In the genomic region with DNA sequence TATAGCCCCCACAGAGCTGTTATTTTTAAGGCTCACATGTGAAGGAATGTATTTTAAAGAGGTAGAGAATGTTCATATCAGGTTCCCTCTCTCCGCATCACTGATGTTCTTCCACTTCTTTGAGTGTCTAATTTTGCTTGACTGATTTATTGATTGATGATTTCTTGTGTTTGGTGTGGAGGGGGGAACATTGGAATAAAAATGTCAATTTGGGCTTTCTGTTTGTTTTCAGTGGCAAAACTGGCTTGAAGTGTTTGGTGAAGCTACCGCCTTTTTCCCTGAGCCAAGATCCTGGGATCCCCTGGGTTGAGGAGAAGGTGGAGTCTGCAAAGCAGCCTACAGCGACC, we compare ENCODE assay signal across 1 cellular context.
TF ChIP-seq lines count a peak whose summit lies in the region.

No MANE protein-coding gene starts in this region.

TF ChIP-seq in HepG2, 621 proteins besides CTCF, POLR2A, EP300 and RAD21 (continued from another document and continues in another):
- TF ChIP-seq, protein P1, sequence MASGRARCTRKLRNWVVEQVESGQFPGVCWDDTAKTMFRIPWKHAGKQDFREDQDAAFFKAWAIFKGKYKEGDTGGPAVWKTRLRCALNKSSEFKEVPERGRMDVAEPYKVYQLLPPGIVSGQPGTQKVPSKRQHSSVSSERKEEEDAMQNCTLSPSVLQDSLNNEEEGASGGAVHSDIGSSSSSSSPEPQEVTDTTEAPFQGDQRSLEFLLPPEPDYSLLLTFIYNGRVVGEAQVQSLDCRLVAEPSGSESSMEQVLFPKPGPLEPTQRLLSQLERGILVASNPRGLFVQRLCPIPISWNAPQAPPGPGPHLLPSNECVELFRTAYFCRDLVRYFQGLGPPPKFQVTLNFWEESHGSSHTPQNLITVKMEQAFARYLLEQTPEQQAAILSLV (CRISPR knock-in tag; IDR thresholded peaks at IDR 0.05; ENCODE audit: borderline replicate concordance): no peak
- no peak for TF ChIP-seq ZNF20 (CRISPR knock-in tag; IDR thresholded peaks at IDR 0.05)
- no peak for TF ChIP-seq ARNT (IDR thresholded peaks at IDR 0.05)
- no peak for TF ChIP-seq ATF3 (CRISPR knock-in tag; IDR thresholded peaks at IDR 0.05)
- TF ChIP-seq SP1 (IDR thresholded peaks at IDR 0.05): no peak
- TF ChIP-seq SP1 (CRISPR knock-in tag; IDR thresholded peaks at IDR 0.05): 0 out of 2 replicates have a peak, but pooled peaks have one; percentile 9
- TF ChIP-seq HNF4A (CRISPR knock-in tag; IDR thresholded peaks at IDR 0.05): no peak
- TF ChIP-seq GMEB1 (CRISPR knock-in tag; IDR thresholded peaks at IDR 0.05; ENCODE audit: borderline replicate concordance): no peak
- TF ChIP-seq, protein P2, sequence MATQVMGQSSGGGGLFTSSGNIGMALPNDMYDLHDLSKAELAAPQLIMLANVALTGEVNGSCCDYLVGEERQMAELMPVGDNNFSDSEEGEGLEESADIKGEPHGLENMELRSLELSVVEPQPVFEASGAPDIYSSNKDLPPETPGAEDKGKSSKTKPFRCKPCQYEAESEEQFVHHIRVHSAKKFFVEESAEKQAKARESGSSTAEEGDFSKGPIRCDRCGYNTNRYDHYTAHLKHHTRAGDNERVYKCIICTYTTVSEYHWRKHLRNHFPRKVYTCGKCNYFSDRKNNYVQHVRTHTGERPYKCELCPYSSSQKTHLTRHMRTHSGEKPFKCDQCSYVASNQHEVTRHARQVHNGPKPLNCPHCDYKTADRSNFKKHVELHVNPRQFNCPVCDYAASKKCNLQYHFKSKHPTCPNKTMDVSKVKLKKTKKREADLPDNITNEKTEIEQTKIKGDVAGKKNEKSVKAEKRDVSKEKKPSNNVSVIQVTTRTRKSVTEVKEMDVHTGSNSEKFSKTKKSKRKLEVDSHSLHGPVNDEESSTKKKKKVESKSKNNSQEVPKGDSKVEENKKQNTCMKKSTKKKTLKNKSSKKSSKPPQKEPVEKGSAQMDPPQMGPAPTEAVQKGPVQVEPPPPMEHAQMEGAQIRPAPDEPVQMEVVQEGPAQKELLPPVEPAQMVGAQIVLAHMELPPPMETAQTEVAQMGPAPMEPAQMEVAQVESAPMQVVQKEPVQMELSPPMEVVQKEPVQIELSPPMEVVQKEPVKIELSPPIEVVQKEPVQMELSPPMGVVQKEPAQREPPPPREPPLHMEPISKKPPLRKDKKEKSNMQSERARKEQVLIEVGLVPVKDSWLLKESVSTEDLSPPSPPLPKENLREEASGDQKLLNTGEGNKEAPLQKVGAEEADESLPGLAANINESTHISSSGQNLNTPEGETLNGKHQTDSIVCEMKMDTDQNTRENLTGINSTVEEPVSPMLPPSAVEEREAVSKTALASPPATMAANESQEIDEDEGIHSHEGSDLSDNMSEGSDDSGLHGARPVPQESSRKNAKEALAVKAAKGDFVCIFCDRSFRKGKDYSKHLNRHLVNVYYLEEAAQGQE (IDR thresholded peaks at IDR 0.05; ENCODE audit: borderline replicate concordance in 1 of 2, low read depth in 1 of 2, low read length in 2 of 2): no peak
- TF ChIP-seq ZNF790 (CRISPR knock-in tag; IDR thresholded peaks at IDR 0.05; ENCODE audit: borderline replicate concordance): no peak
- no peak for TF ChIP-seq ZNF136 (CRISPR knock-in tag; IDR thresholded peaks at IDR 0.05; ENCODE audit: low read depth)
- 0 out of 2 replicates have a peak, but pooled peaks have one; percentile 37 for TF ChIP-seq RNF219 (CRISPR knock-in tag; IDR thresholded peaks at IDR 0.05)
- TF ChIP-seq FOXO1 (CRISPR knock-in tag; IDR thresholded peaks at IDR 0.05): no peak
- TF ChIP-seq ZNF577 (CRISPR knock-in tag; IDR thresholded peaks at IDR 0.05; ENCODE audit: borderline replicate concordance, low read depth): no peak
- TF ChIP-seq, protein P3, sequence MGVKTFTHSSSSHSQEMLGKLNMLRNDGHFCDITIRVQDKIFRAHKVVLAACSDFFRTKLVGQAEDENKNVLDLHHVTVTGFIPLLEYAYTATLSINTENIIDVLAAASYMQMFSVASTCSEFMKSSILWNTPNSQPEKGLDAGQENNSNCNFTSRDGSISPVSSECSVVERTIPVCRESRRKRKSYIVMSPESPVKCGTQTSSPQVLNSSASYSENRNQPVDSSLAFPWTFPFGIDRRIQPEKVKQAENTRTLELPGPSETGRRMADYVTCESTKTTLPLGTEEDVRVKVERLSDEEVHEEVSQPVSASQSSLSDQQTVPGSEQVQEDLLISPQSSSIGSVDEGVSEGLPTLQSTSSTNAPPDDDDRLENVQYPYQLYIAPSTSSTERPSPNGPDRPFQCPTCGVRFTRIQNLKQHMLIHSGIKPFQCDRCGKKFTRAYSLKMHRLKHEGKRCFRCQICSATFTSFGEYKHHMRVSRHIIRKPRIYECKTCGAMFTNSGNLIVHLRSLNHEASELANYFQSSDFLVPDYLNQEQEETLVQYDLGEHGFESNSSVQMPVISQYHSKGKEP (CRISPR knock-in tag; IDR thresholded peaks at IDR 0.05): no peak
- TF ChIP-seq IKZF5 (CRISPR knock-in tag; IDR thresholded peaks at IDR 0.05): no peak
- TF ChIP-seq ZFP36L1 (CRISPR knock-in tag; IDR thresholded peaks at IDR 0.05): no peak
- no peak for TF ChIP-seq SRF (IDR thresholded peaks at IDR 0.05; ENCODE audit: low read depth, low read length)
- TF ChIP-seq ZNF143 (CRISPR knock-in tag; IDR thresholded peaks at IDR 0.05): no peak
- TF ChIP-seq BCL3 (CRISPR knock-in tag; IDR thresholded peaks at IDR 0.05): no peak
- TF ChIP-seq ZNF703 (CRISPR knock-in tag; IDR thresholded peaks at IDR 0.05; ENCODE audit: borderline replicate concordance): no peak
- TF ChIP-seq, protein P4, sequence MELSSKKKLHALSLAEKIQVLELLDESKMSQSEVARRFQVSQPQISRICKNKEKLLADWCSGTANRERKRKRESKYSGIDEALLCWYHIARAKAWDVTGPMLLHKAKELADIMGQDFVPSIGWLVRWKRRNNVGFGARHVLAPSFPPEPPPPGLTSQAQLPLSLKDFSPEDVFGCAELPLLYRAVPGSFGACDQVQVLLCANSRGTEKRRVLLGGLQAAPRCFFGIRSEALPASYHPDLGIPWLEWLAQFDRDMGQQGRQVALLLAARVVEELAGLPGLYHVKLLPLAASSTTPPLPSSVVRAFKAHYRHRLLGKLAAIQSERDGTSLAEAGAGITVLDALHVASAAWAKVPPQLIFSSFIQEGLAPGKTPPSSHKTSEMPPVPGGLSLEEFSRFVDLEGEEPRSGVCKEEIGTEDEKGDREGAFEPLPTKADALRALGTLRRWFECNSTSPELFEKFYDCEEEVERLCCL (CRISPR knock-in tag; IDR thresholded peaks at IDR 0.05; ENCODE audit: borderline replicate concordance): no peak
- TF ChIP-seq ZNF598 (CRISPR knock-in tag; IDR thresholded peaks at IDR 0.05; ENCODE audit: borderline replicate concordance): no peak
- no peak for TF ChIP-seq MAFF (IDR thresholded peaks at IDR 0.05; ENCODE audit: low read depth, low read length)
- TF ChIP-seq, protein P5, sequence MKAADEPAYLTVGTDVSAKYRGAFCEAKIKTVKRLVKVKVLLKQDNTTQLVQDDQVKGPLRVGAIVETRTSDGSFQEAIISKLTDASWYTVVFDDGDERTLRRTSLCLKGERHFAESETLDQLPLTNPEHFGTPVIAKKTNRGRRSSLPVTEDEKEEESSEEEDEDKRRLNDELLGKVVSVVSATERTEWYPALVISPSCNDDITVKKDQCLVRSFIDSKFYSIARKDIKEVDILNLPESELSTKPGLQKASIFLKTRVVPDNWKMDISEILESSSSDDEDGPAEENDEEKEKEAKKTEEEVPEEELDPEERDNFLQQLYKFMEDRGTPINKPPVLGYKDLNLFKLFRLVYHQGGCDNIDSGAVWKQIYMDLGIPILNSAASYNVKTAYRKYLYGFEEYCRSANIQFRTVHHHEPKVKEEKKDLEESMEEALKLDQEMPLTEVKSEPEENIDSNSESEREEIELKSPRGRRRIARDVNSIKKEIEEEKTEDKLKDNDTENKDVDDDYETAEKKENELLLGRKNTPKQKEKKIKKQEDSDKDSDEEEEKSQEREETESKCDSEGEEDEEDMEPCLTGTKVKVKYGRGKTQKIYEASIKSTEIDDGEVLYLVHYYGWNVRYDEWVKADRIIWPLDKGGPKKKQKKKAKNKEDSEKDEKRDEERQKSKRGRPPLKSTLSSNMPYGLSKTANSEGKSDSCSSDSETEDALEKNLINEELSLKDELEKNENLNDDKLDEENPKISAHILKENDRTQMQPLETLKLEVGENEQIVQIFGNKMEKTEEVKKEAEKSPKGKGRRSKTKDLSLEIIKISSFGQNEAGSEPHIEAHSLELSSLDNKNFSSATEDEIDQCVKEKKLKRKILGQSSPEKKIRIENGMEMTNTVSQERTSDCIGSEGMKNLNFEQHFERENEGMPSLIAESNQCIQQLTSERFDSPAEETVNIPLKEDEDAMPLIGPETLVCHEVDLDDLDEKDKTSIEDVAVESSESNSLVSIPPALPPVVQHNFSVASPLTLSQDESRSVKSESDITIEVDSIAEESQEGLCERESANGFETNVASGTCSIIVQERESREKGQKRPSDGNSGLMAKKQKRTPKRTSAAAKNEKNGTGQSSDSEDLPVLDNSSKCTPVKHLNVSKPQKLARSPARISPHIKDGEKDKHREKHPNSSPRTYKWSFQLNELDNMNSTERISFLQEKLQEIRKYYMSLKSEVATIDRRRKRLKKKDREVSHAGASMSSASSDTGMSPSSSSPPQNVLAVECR (CRISPR knock-in tag; IDR thresholded peaks at IDR 0.05; ENCODE audit: borderline replicate concordance): no peak
- TF ChIP-seq SPEN (CRISPR knock-in tag; IDR thresholded peaks at IDR 0.05; ENCODE audit: low read depth): no peak
- TF ChIP-seq ZNF17 (CRISPR knock-in tag; IDR thresholded peaks at IDR 0.05): no peak
- no peak for TF ChIP-seq PRPF4 (IDR thresholded peaks at IDR 0.05; ENCODE audit: low read depth, low read length, poor library complexity, severe bottlenecking)
- TF ChIP-seq NFYB (CRISPR knock-in tag; IDR thresholded peaks at IDR 0.05): no peak
- TF ChIP-seq ZNF775 (CRISPR knock-in tag; IDR thresholded peaks at IDR 0.05; ENCODE audit: borderline replicate concordance): no peak
- no peak for TF ChIP-seq MEIS2 (CRISPR knock-in tag; IDR thresholded peaks at IDR 0.05)
- no peak for TF ChIP-seq ZSCAN22 (CRISPR knock-in tag; IDR thresholded peaks at IDR 0.05)
- TF ChIP-seq ZKSCAN5 (CRISPR knock-in tag; IDR thresholded peaks at IDR 0.05): no peak
- no peak for TF ChIP-seq ZNF761 (CRISPR knock-in tag; conservative IDR thresholded peaks at IDR 0.05)
- TF ChIP-seq FOSL1 (CRISPR knock-in tag; IDR thresholded peaks at IDR 0.05; ENCODE audit: borderline replicate concordance): no peak
- no peak for TF ChIP-seq ZFYVE20 (CRISPR knock-in tag; IDR thresholded peaks at IDR 0.05; ENCODE audit: borderline replicate concordance, low read depth)
- no peak for TF ChIP-seq NKX3-1 (CRISPR knock-in tag; IDR thresholded peaks at IDR 0.05)
- no peak for TF ChIP-seq ARNT2 (CRISPR knock-in tag; IDR thresholded peaks at IDR 0.05; ENCODE audit: low read depth)
- TF ChIP-seq GPBP1L1 (CRISPR knock-in tag; IDR thresholded peaks at IDR 0.05): no peak
